Comparison of ENCODE assay signal across 8 cellular contexts in genomic region chr7:92768501-92769360, GRCh38.
DNase-seq lines count a peak whose midpoint lies in the region; ATAC-seq, FAIRE-seq and TF ChIP-seq lines count a peak whose summit lies in the region.

No MANE protein-coding gene starts in this region.

- DNase-seq in EL (peak; percentile 62), colonic mucosa (no peak), DMS79 (lab: John Stamatoyannopoulos, UW) (no peak), SW480 (ENCODE audit: low spot score) (no peak)
- DNase-seq in activated CD4-positive, CD25-positive, alpha-beta regulatory T cell treated with anti-CD3 and anti-CD28 coated beads, Interleukin-2, amount 50 U/mL, for 72 hours = peak; percentile 31

- peaks cover 8% of the 10 kb centered on the region for H3K4me1 ChIP-seq in colonic mucosa

- peak; percentile 89 for FAIRE-seq in islet of Langerhans (lab: Jason Lieb, UNC)

- H3K4me3 ChIP-seq in colonic mucosa = no peak overlapping the region

- H3K27ac ChIP-seq in colonic mucosa = no peak overlapping the region

- no peaks in the 10 kb centered on the region for H3K9me3 ChIP-seq in colonic mucosa

- intact Hi-C loops in colonic mucosa (cut with DNase I) = no loop called here

- no peaks in the 10 kb centered on the region for H3K27me3 ChIP-seq in colonic mucosa

- H3K36me3 ChIP-seq in colonic mucosa = no peaks in the 10 kb centered on the region

- ATAC-seq in GM19452 (IDR thresholded peaks at IDR 0.05; ENCODE audit: unreplicated experiment) (peak; percentile 73), HG03439 (IDR thresholded peaks at IDR 0.05; ENCODE audit: unreplicated experiment) (peak; percentile 92)

- TF ChIP-seq CTCF in colonic mucosa (IDR thresholded peaks at IDR 0.05) = no peak

- H3K9ac ChIP-seq in colonic mucosa (ENCODE audit: low read depth in 2 of 2, low read length in 2 of 2) = no peak overlapping the region

Comparison
In these comparisons a context has a peak if more than half of its experiments do, and no peak if none do; other contexts are left out.
1. DNase-seq: peak in EL (single experiment) and activated CD4-positive, CD25-positive, alpha-beta regulatory T cell treated with anti-CD3 and anti-CD28 coated beads, Interleukin-2, amount 50 U/mL, for 72 hours (single experiment); none in colonic mucosa (single experiment), DMS79 (single experiment) and SW480 (single experiment).